In the genomic region with DNA sequence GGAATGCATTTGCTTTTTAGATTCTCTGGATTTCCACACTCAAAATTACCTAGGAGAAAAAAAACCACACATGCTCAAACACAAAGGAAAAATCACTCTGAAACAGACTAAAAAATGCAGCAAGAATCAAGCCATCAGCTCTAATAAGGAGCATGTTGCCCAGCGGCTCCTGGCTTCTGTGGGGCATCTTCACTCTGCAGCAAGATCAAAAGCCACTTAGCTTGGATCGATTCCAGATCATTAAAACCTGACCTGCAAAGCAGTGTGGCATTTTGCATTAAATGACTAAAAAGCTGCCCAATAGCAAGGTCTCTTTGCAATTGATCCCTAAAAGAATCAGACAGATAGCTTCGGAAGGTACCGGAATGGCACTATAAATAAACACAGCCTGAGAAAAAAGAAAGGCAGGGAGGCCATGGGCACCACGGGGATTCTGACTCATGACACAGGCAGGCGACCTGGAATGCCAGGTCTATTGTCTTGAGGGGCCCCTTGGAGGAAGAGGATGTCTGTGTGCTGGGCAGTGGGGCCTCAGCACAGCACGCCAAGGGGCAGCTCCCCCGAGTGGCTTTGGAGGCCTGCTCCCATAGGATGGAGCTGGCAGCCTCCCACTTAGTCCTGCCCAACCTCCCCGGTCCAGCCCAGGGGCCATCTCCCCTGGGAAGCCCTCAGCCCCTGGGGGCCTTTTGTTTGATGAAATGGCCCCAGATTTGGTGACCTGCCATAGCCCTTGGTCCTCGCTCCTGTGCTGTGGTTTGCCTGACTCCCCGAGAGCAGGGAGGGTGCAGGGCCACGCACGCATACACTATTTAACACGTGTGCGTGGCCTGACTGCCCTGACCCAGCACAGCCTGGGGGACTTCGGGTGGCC, we compare ENCODE assay signal across 13 cellular contexts. TPM values are rescaled to one million over a fixed set of nuclear protein-coding genes. Genes with fewer than 3 reads are reported as not detected.
DNase-seq lines count a peak whose midpoint lies in the region; ATAC-seq and TF ChIP-seq lines count a peak whose summit lies in the region.
"Had no signal": no experiment of that assay in that cellular context is flagged by ENCODE, and none has a peak within 500 bp of the region (broad histone marks: within the 10 kb centered on the region; RNA-seq: fewer than 3 reads in every experiment).

No MANE protein-coding gene starts in this region.

- no peaks in the 10 kb centered on the region for H3K27me3 Mint-ChIP-seq in stimulated activated naive CD8-positive, alpha-beta T cell treated with anti-CD3 and anti-CD28 coated beads, Interleukin-15, amount 100 ng/mL, for 72 hours
- H3K27me3 Mint-ChIP-seq: activated CD8-positive, alpha-beta memory T cell treated with anti-CD3 and anti-CD28 coated beads, Interleukin-2, amount 10 ng/mL, durations not matched to agents 7 days and 5 days had no signal

- H4K20me1 ChIP-seq in osteoblast (ENCODE audit: insufficient read depth, low read length) = peaks cover 56% of the 10 kb centered on the region

- ATAC-seq in RWPE2 (ENCODE audit: low read depth) (peak; percentile 94), esophagus mucosa (peak; percentile 20), GM21390 (IDR thresholded peaks at IDR 0.05; ENCODE audit: unreplicated experiment) (no peak), GM19324 (IDR thresholded peaks at IDR 0.05; ENCODE audit: low FRiP score, unreplicated experiment) (no peak)
- no peak for ATAC-seq in stimulated activated naive CD8-positive, alpha-beta T cell treated with anti-CD3 and anti-CD28 coated beads, Interleukin-15, amount 100 ng/mL, for 72 hours
- ATAC-seq: activated CD8-positive, alpha-beta memory T cell treated with anti-CD3 and anti-CD28 coated beads, Interleukin-2, amount 10 ng/mL, durations not matched to agents 7 days and 5 days had no signal

- no peak overlapping the region for H2AFZ ChIP-seq in osteoblast (ENCODE audit: low read length)

- peak; percentile 50 for DNase-seq in G401 (ENCODE audit: low spot score)
- no peak for DNase-seq in RWPE2 (ENCODE audit: low spot score)
- peak; percentile 85 for DNase-seq in osteoblast (ENCODE audit: insufficient read length, low spot score, missing footprints)
- DNase-seq in stimulated activated naive CD4-positive, alpha-beta T cell (lab: John Stamatoyannopoulos, UW) = no peak
- no peak for DNase-seq in stimulated activated naive CD8-positive, alpha-beta T cell treated with anti-CD3 and anti-CD28 coated beads, Interleukin-15, amount 100 ng/mL, for 72 hours
- DNase-seq: activated CD8-positive, alpha-beta memory T cell treated with anti-CD3 and anti-CD28 coated beads, Interleukin-2, amount 10 ng/mL, durations not matched to agents 7 days and 5 days; GOT3; occipital lobe; Peyer's patch had no signal

- peaks cover 31% of the 10 kb centered on the region for H3K4me1 Mint-ChIP-seq in stimulated activated naive CD8-positive, alpha-beta T cell treated with anti-CD3 and anti-CD28 coated beads, Interleukin-15, amount 100 ng/mL, for 72 hours

- no peak overlapping the region for H3K4me3 Mint-ChIP-seq in stimulated activated naive CD8-positive, alpha-beta T cell treated with anti-CD3 and anti-CD28 coated beads, Interleukin-15, amount 100 ng/mL, for 72 hours
- H3K4me3 Mint-ChIP-seq: activated CD8-positive, alpha-beta memory T cell treated with anti-CD3 and anti-CD28 coated beads, Interleukin-2, amount 10 ng/mL, durations not matched to agents 7 days and 5 days had no signal

- H3K36me3 ChIP-seq in RWPE2 (ENCODE audit: low read depth) = peaks cover 81% of the 10 kb centered on the region
- H3K36me3 ChIP-seq in osteoblast (ENCODE audit: insufficient read depth, low read length) = peaks cover 87% of the 10 kb centered on the region

- no peak for TF ChIP-seq CTCF in RWPE2 (IDR thresholded peaks at IDR 0.05; ENCODE audit: poor library complexity, severe bottlenecking)
- no peak for TF ChIP-seq CTCF in osteoblast (IDR thresholded peaks at IDR 0.05; ENCODE audit: extremely low read depth, low read depth, low read length)

- no peak overlapping the region for H3K27ac Mint-ChIP-seq in stimulated activated naive CD8-positive, alpha-beta T cell treated with anti-CD3 and anti-CD28 coated beads, Interleukin-15, amount 100 ng/mL, for 72 hours

- H3K9me3 ChIP-seq in RWPE2 (ENCODE audit: severe bottlenecking) (no peaks in the 10 kb centered on the region), osteoblast (ENCODE audit: low read depth, low read length) (no peaks in the 10 kb centered on the region)
- H3K9me3 ChIP-seq: Peyer's patch had no signal

- H3K79me2 ChIP-seq in osteoblast (ENCODE audit: insufficient read depth, low read length) = peaks cover 54% of the 10 kb centered on the region

- H3K27ac ChIP-seq in RWPE2 (ENCODE audit: poor library complexity, severe bottlenecking) (peak overlapping the region; percentile 78), osteoblast (ENCODE audit: low read depth, low read length) (peak overlapping the region; percentile 53)
- H3K27ac ChIP-seq: Peyer's patch had no signal

- in situ Hi-C loops in G401 (cut with HindIII; ENCODE audit: low sequenced_read_pairs) = no loop called here

- H3K4me3 ChIP-seq in RWPE2 (ENCODE audit: severe bottlenecking) = no peak overlapping the region
- no peak overlapping the region for H3K4me3 ChIP-seq in osteoblast (ENCODE audit: insufficient read depth, low read length)
- H3K4me3 ChIP-seq: Peyer's patch had no signal

- no peak overlapping the region for H3K4me2 ChIP-seq in osteoblast (ENCODE audit: insufficient read depth, low read length)

- H3K9me3 Mint-ChIP-seq in stimulated activated naive CD8-positive, alpha-beta T cell treated with anti-CD3 and anti-CD28 coated beads, Interleukin-15, amount 100 ng/mL, for 72 hours = no peaks in the 10 kb centered on the region

- peaks cover 14% of the 10 kb centered on the region for H3K4me1 ChIP-seq in RWPE2 (ENCODE audit: insufficient read depth, poor library complexity, severe bottlenecking)
- peaks cover 29% of the 10 kb centered on the region for H3K4me1 ChIP-seq in osteoblast (ENCODE audit: insufficient read depth, low read length)

- H3K27me3 ChIP-seq in RWPE2 (ENCODE audit: insufficient read depth, poor library complexity, severe bottlenecking) (no peaks in the 10 kb centered on the region), osteoblast (ENCODE audit: insufficient read depth, low read length) (no peaks in the 10 kb centered on the region)
- H3K27me3 ChIP-seq: Peyer's patch had no signal

RNA-seq across cellular contexts. Expression of gene LEMD2, which starts 7.6 kb away (rescaled TPM):
- total RNA-seq in G401 (2014; rRNA removed; shearing (Covaris generic)) = 65.1 and 66.7 TPM in 2 replicates
- total RNA-seq in esophagus mucosa = 36.4 TPM
- 47.4 and 49.2 TPM in 2 replicates for total RNA-seq in osteoblast

RNA-seq across cellular contexts. Expression of gene MLN, which starts 22.5 kb away (rescaled TPM):
- total RNA-seq in G401 (2014; rRNA removed; shearing (Covaris generic)) = 2.5 TPM in 1 of 2 replicates, not detected in the other
- not detected for total RNA-seq in esophagus mucosa
- not detected in 2 replicates for total RNA-seq in osteoblast
- total RNA-seq: activated CD8-positive, alpha-beta memory T cell treated with anti-CD3 and anti-CD28 coated beads, Interleukin-2, amount 10 ng/mL, durations not matched to agents 7 days and 5 days; fibroblast of lung; occipital lobe; Peyer's patch had no signal

RNA-seq across cellular contexts. Expression of gene IP6K3, which starts 34.6 kb away (rescaled TPM):
- total RNA-seq in G401 (2014; rRNA removed; shearing (Covaris generic)) = 42.6 and 51.1 TPM in 2 replicates
- total RNA-seq in esophagus mucosa (0.08 TPM), osteoblast (under 0.01 and 0.29 TPM in 2 replicates)
- total RNA-seq: activated CD8-positive, alpha-beta memory T cell treated with anti-CD3 and anti-CD28 coated beads, Interleukin-2, amount 10 ng/mL, durations not matched to agents 7 days and 5 days; occipital lobe had no signal

Comparison
In these comparisons a context has a peak if more than half of its experiments do, and no peak if none do; other contexts are left out.
1. DNase-seq: peak in G401 (single experiment) and osteoblast (single experiment); none in RWPE2 (single experiment), stimulated activated naive CD4-positive, alpha-beta T cell (0 of 6) and stimulated activated naive CD8-positive, alpha-beta T cell treated with anti-CD3 and anti-CD28 coated beads, Interleukin-15, amount 100 ng/mL, for 72 hours (0 of 2).
2. ATAC-seq: peak in RWPE2 (single experiment) and esophagus mucosa (single experiment); none in GM21390 (single experiment), stimulated activated naive CD8-positive, alpha-beta T cell treated with anti-CD3 and anti-CD28 coated beads, Interleukin-15, amount 100 ng/mL, for 72 hours (single experiment) and GM19324 (single experiment).
3. RNA of gene IP6K3, which starts 34.6 kb away (total RNA-seq): 42.6 to 51.1 TPM in G401; 0.08 TPM in esophagus mucosa (single experiment) and under 0.01 to 0.29 TPM in osteoblast; every median in the first group is over 10 times any median in the second.